Comparison of ENCODE assay signal across 1 cellular context in the genomic region with DNA sequence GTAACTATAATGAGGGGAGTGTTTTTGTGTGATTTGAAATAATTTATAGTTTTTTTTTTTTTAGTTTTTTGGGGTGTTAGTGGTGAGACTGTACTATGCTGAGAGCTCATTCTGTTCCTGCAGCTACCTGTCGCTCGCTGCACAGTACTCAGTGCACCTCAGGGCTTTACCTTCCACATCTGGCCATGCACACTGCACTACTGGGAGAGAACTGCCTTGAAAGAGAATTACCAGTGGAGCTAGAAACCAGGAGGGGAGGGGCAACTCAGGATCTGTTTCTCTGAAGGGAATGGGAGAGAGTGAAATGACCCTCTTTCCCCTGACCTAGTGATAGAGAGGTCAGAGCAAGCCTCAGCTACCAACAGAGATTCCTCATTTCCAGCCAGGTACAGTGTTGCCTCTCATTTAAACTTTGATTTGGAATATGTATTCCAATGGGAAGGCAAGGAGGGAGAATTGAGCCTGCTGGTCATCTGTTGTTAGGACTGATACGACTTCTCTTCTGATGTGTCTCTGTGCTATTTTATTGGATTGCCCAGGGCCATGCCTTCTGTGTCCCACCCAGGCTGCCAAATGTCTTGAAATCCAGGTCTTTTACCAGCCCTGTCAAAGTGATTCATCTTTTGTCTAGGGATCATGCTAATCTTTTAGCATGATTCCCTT.
A peak's percentile ranks its signal among the peaks of the same experiment; 100 is the strongest.
TF ChIP-seq lines count a peak whose summit lies in the region.

No MANE protein-coding gene starts in this region.

TF ChIP-seq in IMR-90, 13 proteins besides CTCF, POLR2A, EP300 and RAD21:
- TF ChIP-seq RFX5 (IDR thresholded peaks at IDR 0.05; ENCODE audit: low read depth, low read length) = peak; percentile 67
- TF ChIP-seq BHLHE40 (IDR thresholded peaks at IDR 0.05; ENCODE audit: low read depth, low read length) = no peak
- no peak for TF ChIP-seq MAFK (IDR thresholded peaks at IDR 0.05; ENCODE audit: low read depth, low read length)
- TF ChIP-seq, protein P1, sequence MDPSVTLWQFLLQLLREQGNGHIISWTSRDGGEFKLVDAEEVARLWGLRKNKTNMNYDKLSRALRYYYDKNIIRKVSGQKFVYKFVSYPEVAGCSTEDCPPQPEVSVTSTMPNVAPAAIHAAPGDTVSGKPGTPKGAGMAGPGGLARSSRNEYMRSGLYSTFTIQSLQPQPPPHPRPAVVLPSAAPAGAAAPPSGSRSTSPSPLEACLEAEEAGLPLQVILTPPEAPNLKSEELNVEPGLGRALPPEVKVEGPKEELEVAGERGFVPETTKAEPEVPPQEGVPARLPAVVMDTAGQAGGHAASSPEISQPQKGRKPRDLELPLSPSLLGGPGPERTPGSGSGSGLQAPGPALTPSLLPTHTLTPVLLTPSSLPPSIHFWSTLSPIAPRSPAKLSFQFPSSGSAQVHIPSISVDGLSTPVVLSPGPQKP (IDR thresholded peaks at IDR 0.05; ENCODE audit: borderline replicate concordance, low read depth, low read length) = no peak
- no peak for TF ChIP-seq CHD1 (IDR thresholded peaks at IDR 0.05; ENCODE audit: low read depth, low read length)
